In genomic region chr5:95957804-95958203, GRCh38 we compare ENCODE assay signal across 12 cellular contexts. TPM values are rescaled to one million over a fixed set of nuclear protein-coding genes. Genes with fewer than 3 reads are reported as not detected.
DNase-seq lines count a peak whose midpoint lies in the region; ATAC-seq and TF ChIP-seq lines count a peak whose summit lies in the region.
"Had no signal": no experiment of that assay in that cellular context is flagged by ENCODE, and none has a peak within 500 bp of the region (broad histone marks: within the 10 kb centered on the region; RNA-seq: fewer than 3 reads in every experiment).

No MANE protein-coding gene starts in this region.

- H3K56ac ChIP-seq in mesendoderm (ENCODE audit: low read length), result no peak overlapping the region

- ATAC-seq in psoas muscle, result no peak
- ATAC-seq: gastroesophageal sphincter had no signal

- peaks cover 53% of the 10 kb centered on the region for H3K79me2 ChIP-seq in mesendoderm (ENCODE audit: control insufficient read depth, insufficient read depth, low read length)

- H3K27ac ChIP-seq in psoas muscle (no peak overlapping the region), brain microvascular endothelial cell (no peak overlapping the region), mesendoderm (ENCODE audit: low read depth, low read length) (no peak overlapping the region)
- H3K27ac ChIP-seq: SK-N-MC had no signal

- no peak overlapping the region for H3K4me2 ChIP-seq in mesendoderm (ENCODE audit: low read length)

- peaks cover 22% of the 10 kb centered on the region for H3K79me1 ChIP-seq in mesendoderm (ENCODE audit: low read length)

- H3K4ac ChIP-seq in mesendoderm (ENCODE audit: low read depth, low read length), result no peak overlapping the region

- H2BK5ac ChIP-seq in mesendoderm (ENCODE audit: low read length), result no peak overlapping the region

- peak overlapping the region; percentile 91 for H3K4me3 ChIP-seq in MG63
- H3K4me3 ChIP-seq in endocrine pancreas (ENCODE audit: control insufficient read depth, insufficient read depth, low read length), result peak overlapping the region; percentile 99
- peak overlapping the region; percentile 94 for H3K4me3 ChIP-seq in psoas muscle
- no peak overlapping the region for H3K4me3 ChIP-seq in brain microvascular endothelial cell (ENCODE audit: low read depth, low read length)
- H3K4me3 ChIP-seq in mesendoderm (ENCODE audit: low read length), result no peak overlapping the region
- H3K4me3 ChIP-seq: sigmoid colon, SK-N-MC had no signal

- WGBS in psoas muscle, 3 donors, result 89 to 98% (median 93%) methylated on average over 3 of the region's 3 CpGs
- WGBS in mesendoderm (ENCODE audit: extremely low coverage, insufficient coverage, low lambda C conversion rate), result no CpG with 5 or more reads among the region's 3 CpGs

- H4K5ac ChIP-seq in mesendoderm (ENCODE audit: low read length), result no peak overlapping the region

- TF ChIP-seq CTCF in psoas muscle (IDR thresholded peaks at IDR 0.05) (no peak), brain microvascular endothelial cell (IDR thresholded peaks at IDR 0.05; ENCODE audit: low read depth, low read length, missing control alignments) (no peak)

- H2BK120ac ChIP-seq in mesendoderm (ENCODE audit: low read depth, low read length), result no peak overlapping the region

- H2AK5ac ChIP-seq in mesendoderm (ENCODE audit: low read length), result no peak overlapping the region

- intact Hi-C loops in psoas muscle (cut with DNase I) (loop anchor here (2.0 to 5.0 kb wide), 2 partner anchors 41 to 99 kb away; no protein-coding TSS in a partner anchor), posterior cingulate gyrus (cut with DNase I) (loop anchor here (5.0 kb wide), 1 partner anchor 66 kb away; no protein-coding TSS in a partner anchor)

- H3K27me3 ChIP-seq in MG63, result no peaks in the 10 kb centered on the region
- no peaks in the 10 kb centered on the region for H3K27me3 ChIP-seq in endocrine pancreas (ENCODE audit: control insufficient read depth, insufficient read depth, low read length)
- H3K27me3 ChIP-seq in psoas muscle (ENCODE audit: insufficient read depth in 3 of 3, low read length in 2 of 3), result no peaks in the 10 kb centered on the region
- H3K27me3 ChIP-seq in brain microvascular endothelial cell (replicated peaks), result no peaks in the 10 kb centered on the region
- no peaks in the 10 kb centered on the region for H3K27me3 ChIP-seq in mesendoderm (ENCODE audit: insufficient read depth, low read length, poor library complexity)
- H3K27me3 ChIP-seq: gastroesophageal sphincter, sigmoid colon had no signal

- no peak overlapping the region for H3K23ac ChIP-seq in mesendoderm (ENCODE audit: low read length)

- H3K9me3 ChIP-seq in MG63 (no peaks in the 10 kb centered on the region), endocrine pancreas (ENCODE audit: control insufficient read depth, low read length) (no peaks in the 10 kb centered on the region), psoas muscle (no peaks in the 10 kb centered on the region)
- H3K9me3 ChIP-seq: gastroesophageal sphincter, sigmoid colon had no signal

- H3K36me3 ChIP-seq in MG63 (peaks cover 81% of the 10 kb centered on the region), endocrine pancreas (ENCODE audit: control insufficient read depth, insufficient read depth, low read length) (peaks cover 20% of the 10 kb centered on the region), psoas muscle (ENCODE audit: insufficient read depth in 1 of 2, low read depth in 1 of 2) (no peaks in the 10 kb centered on the region), brain microvascular endothelial cell (replicated peaks) (no peaks in the 10 kb centered on the region), mesendoderm (ENCODE audit: control insufficient read depth, insufficient read depth, low read length) (no peaks in the 10 kb centered on the region)
- H3K36me3 ChIP-seq: gastroesophageal sphincter, sigmoid colon had no signal

- H3K4me1 ChIP-seq in endocrine pancreas (ENCODE audit: control insufficient read depth, insufficient read depth, low read length) (peaks cover 17% of the 10 kb centered on the region), psoas muscle (peaks cover 39% of the 10 kb centered on the region), mesendoderm (ENCODE audit: control insufficient read depth, low read depth, low read length) (peaks cover 19% of the 10 kb centered on the region)

- DNase-seq in ELR (ENCODE audit: low read depth) (peak; percentile 19), MG63 (no peak), psoas muscle (no peak), posterior cingulate gyrus (no peak), brain microvascular endothelial cell (no peak), H4 (ENCODE audit: low spot score) (no peak), mesendoderm (no peak)
- DNase-seq: NCI-H345, sigmoid colon had no signal

- H3K9ac ChIP-seq in endocrine pancreas (ENCODE audit: control insufficient read depth, insufficient read depth, low read length) (no peak overlapping the region), mesendoderm (ENCODE audit: low read length) (no peak overlapping the region)

- in situ Hi-C loops in brain microvascular endothelial cell (cut with HindIII; ENCODE audit: low pct_ligation_motif_present, low sequenced_read_pairs), result loop anchor here (10.0 kb wide), 1 partner anchor 377 kb away; no protein-coding TSS in a partner anchor

- no peak overlapping the region for H4K8ac ChIP-seq in mesendoderm (ENCODE audit: low read depth, low read length)

- no peak overlapping the region for H2BK15ac ChIP-seq in mesendoderm (replicated peaks; ENCODE audit: low read depth)

- no peak overlapping the region for H3K18ac ChIP-seq in mesendoderm (ENCODE audit: low read length)

RNA-seq across cellular contexts. Expression of gene ELL2, which starts 3.8 kb away (rescaled TPM):
- total RNA-seq in MG63 (2014; rRNA removed; shearing (Covaris generic); ENCODE audit: low replicate concordance), result 126 and 148 TPM in 2 replicates
- total RNA-seq in psoas muscle, result 10 to 100 TPM; 16.2 to 59.8 (median 32.1) TPM
- 10 to 100 TPM; 30.4 to 39.8 (median 39.6) TPM for polyA plus RNA-seq in psoas muscle
- 11.2 and 15.2 TPM in 2 replicates for total RNA-seq in H4 (2014; rRNA removed; shearing (Covaris generic))
- 43.9 TPM for polyA plus RNA-seq in mesendoderm (2013, experiment 1 of 2)
- 43.6 TPM for polyA plus RNA-seq in mesendoderm (2013, experiment 2 of 2)

Comparison
In these comparisons a context has a peak if more than half of its experiments do, and no peak if none do; other contexts are left out.
1. H3K4me3 ChIP-seq: peak in MG63 (single experiment), endocrine pancreas (single experiment) and psoas muscle (single experiment); none in brain microvascular endothelial cell (single experiment) and mesendoderm (single experiment).